In genomic region chr20:37600486-37600885, GRCh38 we compare ENCODE assay signal across 30 cellular contexts.
"Had no signal": no experiment of that assay in that cellular context is flagged by ENCODE, and none has a peak within 500 bp of the region (broad histone marks: within the 10 kb centered on the region; RNA-seq: fewer than 3 reads in every experiment).

No MANE protein-coding gene starts in this region.

- DNase-seq: activated CD4-positive, alpha-beta T cell treated with anti-CD3 and anti-CD28 coated beads for 48 hours; activated CD4-positive, alpha-beta T cell treated with anti-CD3 and anti-CD28 coated beads, Interleukin-2, amount 50 U/mL, for 48 hours; activated CD4-positive, CD25-positive, alpha-beta regulatory T cell; activated CD8-positive, alpha-beta memory T cell treated with anti-CD3 and anti-CD28 coated beads, Interleukin-2, amount 50 U/mL, for 4 hours; activated effector memory CD4-positive, alpha-beta T cell treated with anti-CD3 and anti-CD28 coated beads, Interleukin-2, amount 50 U/mL, for 16 hours; activated naive CD4-positive, alpha-beta T cell treated with anti-CD3 and anti-CD28 coated beads for 36 hours; activated naive CD8-positive, alpha-beta T cell treated with anti-CD3 and anti-CD28 coated beads for 36 hours; activated T-cell treated with anti-CD3 and anti-CD28 coated beads, Interleukin-2, amount 50 U/mL, for 1 hour; adrenal gland; body of pancreas; dermis blood vessel endothelial cell; effector CD4-positive, alpha-beta T cell; foreskin melanocyte; left ventricle myocardium inferior; mesendoderm; nephron progenitor cell; small intestine; stimulated activated CD4-positive, alpha-beta T cell treated with anti-CD3 and anti-CD28 coated beads, Interleukin-4, amount 100 ng/mL, for 24 hours; stimulated activated naive CD8-positive, alpha-beta T cell treated with anti-CD3 and anti-CD28 coated beads, Interleukin-15, amount 100 ng/mL, for 72 hours; substantia nigra; upper lobe of left lung had no signal

- H3K27ac ChIP-seq: adrenal gland, body of pancreas, esophagus muscularis mucosa, left ventricle myocardium inferior, neutrophil, upper lobe of left lung, vagina had no signal

- H3K4me3 Mint-ChIP-seq: activated naive CD4-positive, alpha-beta T cell treated with anti-CD3 and anti-CD28 coated beads for 36 hours; activated naive CD8-positive, alpha-beta T cell treated with anti-CD3 and anti-CD28 coated beads for 36 hours; activated T-helper 1 cell treated with anti-CD3 and anti-CD28 coated beads, Interleukin-12 subunit alpha, Interleukin-12 subunit beta, Interleukin-2, Interleukin-4 antibody, amounts not matched to agents 30 ng/mL and 10 ng/mL and 1 ng/mL, durations not matched to agents 14 hours and 24 hours and 36 hours; nephron progenitor cell; stimulated activated memory B cell treated with anti-CD40 and anti-IgM and Interleukin-4, amounts not matched to agents 10 μg/mL and 1 μg/mL and 100 μg/mL, for 72 hours; stimulated activated naive CD8-positive, alpha-beta T cell treated with anti-CD3 and anti-CD28 coated beads, Interleukin-15, amount 100 ng/mL, for 72 hours had no signal

- H3K9me3 Mint-ChIP-seq: activated naive CD8-positive, alpha-beta T cell treated with anti-CD3 and anti-CD28 coated beads for 36 hours; activated T-helper 1 cell treated with anti-CD3 and anti-CD28 coated beads, Interleukin-12 subunit alpha, Interleukin-12 subunit beta, Interleukin-2, Interleukin-4 antibody, amounts not matched to agents 30 ng/mL and 10 ng/mL and 1 ng/mL, durations not matched to agents 14 hours and 24 hours and 36 hours; nephron progenitor cell; stimulated activated memory B cell treated with anti-CD40 and anti-IgM and Interleukin-4, amounts not matched to agents 10 μg/mL and 1 μg/mL and 100 μg/mL, for 72 hours; stimulated activated naive CD8-positive, alpha-beta T cell treated with anti-CD3 and anti-CD28 coated beads, Interleukin-15, amount 100 ng/mL, for 72 hours had no signal

- H3K4me3 ChIP-seq: adrenal gland, body of pancreas, esophagus muscularis mucosa, left ventricle myocardium inferior, lung, upper lobe of left lung, vagina had no signal

- H3K9me3 ChIP-seq: adrenal gland, body of pancreas, esophagus muscularis mucosa, left ventricle myocardium inferior, neutrophil, upper lobe of left lung, vagina had no signal

- H3K27me3 ChIP-seq: adrenal gland, body of pancreas, vagina had no signal

- H3K4me1 Mint-ChIP-seq: activated naive CD8-positive, alpha-beta T cell treated with anti-CD3 and anti-CD28 coated beads for 36 hours; stimulated activated memory B cell treated with anti-CD40 and anti-IgM and Interleukin-4, amounts not matched to agents 10 μg/mL and 1 μg/mL and 100 μg/mL, for 72 hours; stimulated activated naive CD8-positive, alpha-beta T cell treated with anti-CD3 and anti-CD28 coated beads, Interleukin-15, amount 100 ng/mL, for 72 hours had no signal

- H3K36me3 Mint-ChIP-seq: activated naive CD8-positive, alpha-beta T cell treated with anti-CD3 and anti-CD28 coated beads for 36 hours; stimulated activated memory B cell treated with anti-CD40 and anti-IgM and Interleukin-4, amounts not matched to agents 10 μg/mL and 1 μg/mL and 100 μg/mL, for 72 hours had no signal

- ATAC-seq: body of pancreas; sciatic nerve; stimulated activated memory B cell treated with anti-CD40 and anti-IgM and Interleukin-4, amounts not matched to agents 10 μg/mL and 1 μg/mL and 100 μg/mL, for 72 hours; stimulated activated naive CD8-positive, alpha-beta T cell treated with anti-CD3 and anti-CD28 coated beads, Interleukin-15, amount 100 ng/mL, for 72 hours had no signal

- FAIRE-seq: colon, islet of Langerhans, small intestine had no signal

- H3K4me1 ChIP-seq: adrenal gland, body of pancreas, vagina had no signal

- H3K27ac Mint-ChIP-seq: activated naive CD4-positive, alpha-beta T cell treated with anti-CD3 and anti-CD28 coated beads for 36 hours; activated naive CD8-positive, alpha-beta T cell treated with anti-CD3 and anti-CD28 coated beads for 36 hours; activated T-helper 1 cell treated with anti-CD3 and anti-CD28 coated beads, Interleukin-12 subunit alpha, Interleukin-12 subunit beta, Interleukin-2, Interleukin-4 antibody, amounts not matched to agents 30 ng/mL and 10 ng/mL and 1 ng/mL, durations not matched to agents 14 hours and 24 hours and 36 hours; nephron progenitor cell; stimulated activated memory B cell treated with anti-CD40 and anti-IgM and Interleukin-4, amounts not matched to agents 10 μg/mL and 1 μg/mL and 100 μg/mL, for 72 hours; stimulated activated naive CD8-positive, alpha-beta T cell treated with anti-CD3 and anti-CD28 coated beads, Interleukin-15, amount 100 ng/mL, for 72 hours had no signal

- H3K36me3 ChIP-seq: adrenal gland, esophagus muscularis mucosa, left ventricle myocardium inferior, neutrophil, upper lobe of left lung, vagina had no signal
